In genomic region chr15:65383456-65383855, GRCh38 we compare ENCODE assay signal across 17 cellular contexts. TPM values are rescaled to one million over a fixed set of nuclear protein-coding genes. Genes with fewer than 3 reads are reported as not detected.
"Had no signal": no experiment of that assay in that cellular context is flagged by ENCODE, and none has a peak within 500 bp of the region (broad histone marks: within the 10 kb centered on the region; RNA-seq: fewer than 3 reads in every experiment).

No MANE protein-coding gene starts in this region.

- DNase-seq: activated CD4-positive, alpha-beta T cell treated with anti-CD3 and anti-CD28 coated beads, Interleukin-2, amount 10 ng/mL, durations not matched to agents 7 days and 5 days; activated naive CD4-positive, alpha-beta T cell treated with anti-CD3 and anti-CD28 coated beads for 36 hours; adrenal gland; colonic mucosa; midbrain; nucleus accumbens; stimulated activated CD4-positive, alpha-beta T cell treated with anti-CD3 and anti-CD28 coated beads, Interleukin-15, amount 100 ng/mL, for 24 hours; stimulated activated CD4-positive, alpha-beta T cell treated with anti-CD3 and anti-CD28 coated beads, Interleukin-4, amount 100 ng/mL, for 24 hours; stimulated activated naive CD4-positive, alpha-beta T cell treated with Interleukin-2 at 50 U/mL for 16 hours; T-helper 9 cell; transverse colon had no signal

- H3K36me3 ChIP-seq: adrenal gland, colonic mucosa, right atrium auricular region, transverse colon had no signal

- H3K9me3 Mint-ChIP-seq: activated CD4-positive, alpha-beta T cell treated with anti-CD3 and anti-CD28 coated beads, Interleukin-2, amount 10 ng/mL, durations not matched to agents 7 days and 5 days; activated naive CD4-positive, alpha-beta T cell treated with anti-CD3 and anti-CD28 coated beads for 36 hours had no signal

- H3K27ac ChIP-seq: adrenal gland, colonic mucosa, right atrium auricular region, skin epidermis, transverse colon had no signal

- H3K4me3 Mint-ChIP-seq: activated CD4-positive, alpha-beta T cell treated with anti-CD3 and anti-CD28 coated beads, Interleukin-2, amount 10 ng/mL, durations not matched to agents 7 days and 5 days; activated naive CD4-positive, alpha-beta T cell treated with anti-CD3 and anti-CD28 coated beads for 36 hours had no signal

- ATAC-seq: esophagus mucosa had no signal

- H3K9me3 ChIP-seq: adrenal gland, colonic mucosa, right atrium auricular region, transverse colon had no signal

- H3K27ac Mint-ChIP-seq: activated CD4-positive, alpha-beta T cell treated with anti-CD3 and anti-CD28 coated beads, Interleukin-2, amount 10 ng/mL, durations not matched to agents 7 days and 5 days; activated naive CD4-positive, alpha-beta T cell treated with anti-CD3 and anti-CD28 coated beads for 36 hours had no signal

- H3K4me3 ChIP-seq: adrenal gland, colonic mucosa, right atrium auricular region, skin epidermis, transverse colon had no signal

RNA-seq across cellular contexts. Expression of gene IGDCC3, which starts 5.7 kb away (rescaled TPM):
- total RNA-seq: activated CD4-positive, alpha-beta T cell treated with anti-CD3 and anti-CD28 coated beads, Interleukin-2, amount 10 ng/mL, durations not matched to agents 7 days and 5 days; activated naive CD4-positive, alpha-beta T cell treated with anti-CD3 and anti-CD28 coated beads for 36 hours; cardiac septum; lower leg skin; posterior vena cava; right atrium auricular region; transverse colon had no signal
